ENCODE assay signal across 25 cellular contexts in the genomic region with DNA sequence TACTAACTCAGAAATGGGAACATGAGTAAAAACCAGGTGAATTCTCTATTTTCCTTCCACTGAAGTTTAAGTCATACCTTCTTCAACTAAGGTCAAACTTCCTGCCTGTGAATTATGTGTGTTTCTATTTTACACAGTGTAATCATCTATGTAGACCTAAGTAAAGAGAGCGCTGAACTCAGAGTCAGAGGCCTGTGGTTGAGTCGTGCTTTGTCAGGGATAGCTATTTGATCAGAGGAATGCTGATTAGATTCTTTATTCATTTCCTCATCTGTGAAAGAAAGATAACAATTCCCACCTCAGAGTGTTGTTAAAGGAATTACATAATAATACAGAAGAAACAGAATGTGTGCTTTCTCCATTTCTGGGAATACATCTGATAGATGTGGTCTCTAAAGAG.
"Had no signal": no experiment of that assay in that cellular context is flagged by ENCODE, and none has a peak within 500 bp of the region (broad histone marks: within the 10 kb centered on the region; RNA-seq: fewer than 3 reads in every experiment).

No MANE protein-coding gene starts in this region.

- DNase-seq: activated CD4-positive, alpha-beta memory T cell treated with anti-CD3 and anti-CD28 coated beads for 36 hours; activated CD4-positive, alpha-beta T cell treated with anti-CD3 and anti-CD28 coated beads, Interleukin-2, amount 10 ng/mL, durations not matched to agents 7 days and 5 days; activated CD4-positive, CD25-positive, alpha-beta regulatory T cell; activated naive CD4-positive, alpha-beta T cell treated with anti-CD3 and anti-CD28 coated beads, Interleukin-2, amount 50 U/mL, for 16 hours; activated naive CD8-positive, alpha-beta T cell treated with anti-CD3 and anti-CD28 coated beads, Interleukin-2, amount 10 ng/mL, durations not matched to agents 7 days and 5 days; activated T-cell treated with anti-CD3 and anti-CD28 coated beads for 4 hours; activated T-cell treated with anti-CD3 and anti-CD28 coated beads, Interleukin-2, amount 50 U/mL, for 72 hours; adrenal gland; anterior cingulate cortex; body of pancreas; central memory CD4-positive, alpha-beta T cell; NCI-H1092; NCI-H1417; NCI-H1930; NCI-H2107; NCI-H2171 treated with DMSO at 0.1 percent for 48 hours; NCI-H345; NCI-H510A; NCI-H526 treated with DMSO at 0.1 percent for 48 hours; NCI-H82; Peyer's patch; Right ventricle myocardium superior; SJCRH30; SK-N-SH; T-helper 1 cell had no signal

- ATAC-seq: activated T-cell treated with anti-CD3 and anti-CD28 coated beads, Interleukin-2, amount 50 U/mL, for 72 hours; body of pancreas had no signal
